15 cellular contexts compared by ENCODE assay signal in genomic region chr5:20102291-20102690, GRCh38.
"Had no signal": no experiment of that assay in that cellular context is flagged by ENCODE, and none has a peak within 500 bp of the region (broad histone marks: within the 10 kb centered on the region; RNA-seq: fewer than 3 reads in every experiment).

No MANE protein-coding gene starts in this region.

- H3K36me3 Mint-ChIP-seq: memory B cell, naive B cell had no signal

- H3K4me3 Mint-ChIP-seq: dendritic cell treated with granulocyte-macrophage colony-stimulating factor and Interleukin-4, amounts not matched to agents 40 ng/mL and 50 ng/mL, for 4 days; memory B cell; naive B cell; nephron had no signal

- H3K9me3 ChIP-seq: lower lobe of right lung, neutrophil had no signal

- H3K36me3 ChIP-seq: heart right ventricle, left ventricle myocardium inferior, lower lobe of right lung, neutrophil had no signal

- H3K4me1 ChIP-seq: heart right ventricle, left ventricle myocardium inferior, lower lobe of right lung had no signal

- H3K27me3 ChIP-seq: heart right ventricle, neutrophil had no signal

- H3K4me2 ChIP-seq: smooth muscle cell had no signal

- H3K27ac Mint-ChIP-seq: dendritic cell treated with granulocyte-macrophage colony-stimulating factor and Interleukin-4, amounts not matched to agents 40 ng/mL and 50 ng/mL, for 4 days; memory B cell; naive B cell; nephron had no signal

- H3K27ac ChIP-seq: heart right ventricle, left ventricle myocardium inferior, lower lobe of right lung, neutrophil had no signal

- H3K4me3 ChIP-seq: heart right ventricle, left ventricle myocardium inferior, lower lobe of right lung, smooth muscle cell had no signal

- H3K4me1 Mint-ChIP-seq: memory B cell, naive B cell, nephron had no signal

- H3K9me3 Mint-ChIP-seq: dendritic cell treated with granulocyte-macrophage colony-stimulating factor and Interleukin-4, amounts not matched to agents 40 ng/mL and 50 ng/mL, for 4 days; memory B cell; nephron had no signal

- ATAC-seq: heart right ventricle, lower lobe of right lung, right cardiac atrium had no signal

- H3K27me3 Mint-ChIP-seq: dendritic cell treated with granulocyte-macrophage colony-stimulating factor and Interleukin-4, amounts not matched to agents 40 ng/mL and 50 ng/mL, for 4 days; memory B cell; naive B cell had no signal

- DNase-seq: erythroblast; heart right ventricle; islet precursor cell; left ventricle myocardium inferior; lower lobe of right lung; naive B cell; posterior cingulate gyrus; right cardiac atrium; stimulated activated CD4-positive, alpha-beta T cell treated with anti-CD3 and anti-CD28 coated beads, Interleukin-2, amount 100 ng/mL, for 48 hours; stimulated activated naive CD4-positive, alpha-beta T cell treated with Interleukin-2 at 50 U/mL for 16 hours had no signal
